ENCODE assay signal across 10 cellular contexts in genomic region chr7:25967278-25968204, GRCh38.
A peak's percentile ranks its signal among the peaks of the same experiment; 100 is the strongest.
DNase-seq lines count a peak whose midpoint lies in the region; ATAC-seq, FAIRE-seq and TF ChIP-seq lines count a peak whose summit lies in the region.
"Had no signal": no experiment of that assay in that cellular context is flagged by ENCODE, and none has a peak within 500 bp of the region (broad histone marks: within the 10 kb centered on the region; RNA-seq: fewer than 3 reads in every experiment).

No MANE protein-coding gene starts in this region.

- peaks cover 4% of the 10 kb centered on the region for H3K9me3 Mint-ChIP-seq in astrocyte (ENCODE audit: unreplicated experiment)

- peak; percentile 88 for DNase-seq in GM12865 (ENCODE audit: low read depth)
- no peak for DNase-seq in astrocyte (ENCODE audit: low read depth)
- no peak for DNase-seq in omental fat pad (ENCODE audit: low spot score)
- no peak for DNase-seq in amygdala (lab: John Stamatoyannopoulos, UW)
- no peak for DNase-seq in AG08396 (ENCODE audit: low spot score)
- DNase-seq in ureter (ENCODE audit: low spot score) = no peak

- H3K4me1 Mint-ChIP-seq in astrocyte (ENCODE audit: low read depth, unreplicated experiment) = no peaks in the 10 kb centered on the region

- no peak overlapping the region for H3K4me2 ChIP-seq in astrocyte (ENCODE audit: low read length)

- no peaks in the 10 kb centered on the region for H4K20me1 ChIP-seq in astrocyte (ENCODE audit: insufficient read depth, low read length)

- TF ChIP-seq CTCF in GM12865 (IDR thresholded peaks at IDR 0.05; ENCODE audit: insufficient read depth, low read depth, low read length, missing control alignments) = no peak
- TF ChIP-seq CTCF in astrocyte (IDR thresholded peaks at IDR 0.05; ENCODE audit: insufficient read depth, low read depth, low read length) = no peak
- no peak for TF ChIP-seq CTCF in omental fat pad (IDR thresholded peaks at IDR 0.05)

- peaks cover 3% of the 10 kb centered on the region for H3K36me3 Mint-ChIP-seq in astrocyte (ENCODE audit: low read depth, unreplicated experiment)

- H3K4me3 ChIP-seq in GM12865 (ENCODE audit: low read depth, low read length) (peak overlapping the region; percentile 57), astrocyte (ENCODE audit: insufficient read depth, low read depth, low read length) (no peak overlapping the region)

- no peak for FAIRE-seq in astrocyte (lab: Jason Lieb, UNC)
- FAIRE-seq: endothelial cell of umbilical vein had no signal

- H3K27ac Mint-ChIP-seq in astrocyte (ENCODE audit: unreplicated experiment) = peak overlapping the region; percentile 12
- H3K27ac Mint-ChIP-seq: progenitor cell of endocrine pancreas had no signal

- H3K27me3 ChIP-seq in astrocyte (ENCODE audit: insufficient read depth, low read length) = no peaks in the 10 kb centered on the region

- no peaks in the 10 kb centered on the region for H3K79me2 ChIP-seq in astrocyte (ENCODE audit: insufficient read depth, low read length)

- H3K4me1 ChIP-seq in astrocyte (ENCODE audit: insufficient read depth, low read length) = no peaks in the 10 kb centered on the region

- no peaks in the 10 kb centered on the region for H3K9me3 ChIP-seq in astrocyte (ENCODE audit: insufficient read depth, low read depth, low read length)

- peak; percentile 13 for ATAC-seq in GM21367 (IDR thresholded peaks at IDR 0.05; ENCODE audit: unreplicated experiment)
- ATAC-seq in HG03460 (IDR thresholded peaks at IDR 0.05; ENCODE audit: unreplicated experiment) = peak; percentile 32
- no peak for ATAC-seq in omental fat pad (ENCODE audit: low FRiP score)

- H3K9ac ChIP-seq in astrocyte (ENCODE audit: low read length) = no peak overlapping the region

- no peak overlapping the region for H3K27ac ChIP-seq in astrocyte (ENCODE audit: low read depth, low read length)

- H2AFZ ChIP-seq in astrocyte (ENCODE audit: low read depth, low read length) = no peak overlapping the region

- H3K27me3 Mint-ChIP-seq in astrocyte (ENCODE audit: low read depth, unreplicated experiment) = peaks cover 8% of the 10 kb centered on the region

- H3K4me3 Mint-ChIP-seq in astrocyte (ENCODE audit: unreplicated experiment) = no peak overlapping the region

- no peaks in the 10 kb centered on the region for H3K36me3 ChIP-seq in astrocyte (ENCODE audit: insufficient read depth, low read length)
